Comparison of ENCODE assay signal across 29 cellular contexts in genomic region chr2:26672818-26673393, GRCh38. TPM values are rescaled to one million over a fixed set of nuclear protein-coding genes. Genes with fewer than 3 reads are reported as not detected.
"Had no signal": no experiment of that assay in that cellular context is flagged by ENCODE, and none has a peak within 500 bp of the region (broad histone marks: within the 10 kb centered on the region; RNA-seq: fewer than 3 reads in every experiment).

No MANE protein-coding gene starts in this region.

- ATAC-seq: activated T-helper 17 cell treated with anti-CD3 and anti-CD28 coated beads, Interleukin-2, amount 50 U/mL, for 72 hours; Panc1; Right ventricle myocardium inferior; T-cell had no signal

- H3K27me3 ChIP-seq: breast epithelium, MG63 had no signal

- H3K9me3 ChIP-seq: breast epithelium, MG63 had no signal

- FAIRE-seq: TTC549 had no signal

- H3K4me1 ChIP-seq: breast epithelium had no signal

- H3K27ac ChIP-seq: breast epithelium had no signal

- H3K4me3 ChIP-seq: breast epithelium, MG63, SK-N-MC had no signal

- H3K36me3 ChIP-seq: breast epithelium, MG63 had no signal

- DNase-seq: activated CD4-positive, alpha-beta memory T cell treated with anti-CD3 and anti-CD28 coated beads for 36 hours; activated CD4-positive, alpha-beta T cell treated with anti-CD3 and anti-CD28 coated beads, Interleukin-2, amount 10 ng/mL, durations not matched to agents 7 days and 5 days; activated CD4-positive, CD25-positive, alpha-beta regulatory T cell; activated naive CD4-positive, alpha-beta T cell treated with anti-CD3 and anti-CD28 coated beads, Interleukin-2, amount 50 U/mL, for 16 hours; activated T-cell treated with anti-CD3 and anti-CD28 coated beads for 4 hours; activated T-cell treated with anti-CD3 and anti-CD28 coated beads, Interleukin-2, amount 50 U/mL, for 48 hours; MG63; NCI-H1105 treated with DMSO at 0.1 percent for 48 hours; NCI-H1436 treated with DMSO at 0.1 percent for 48 hours; NCI-H187 treated with DMSO at 0.1 percent for 48 hours; NCI-H2081 treated with DMSO at 0.1 percent for 48 hours; NCI-H345; NCI-H510A; NCI-H526 treated with DMSO at 0.1 percent for 48 hours; NCI-H82; OCI-M1; RPMI8226; T-cell; T-helper 2 cell; T1000 had no signal

RNA-seq across cellular contexts. Expression of gene KCNK3, which starts 19.6 kb away (rescaled TPM):
- total RNA-seq: activated CD4-positive, alpha-beta memory T cell treated with anti-CD3 and anti-CD28 coated beads for 36 hours; activated CD4-positive, alpha-beta T cell treated with anti-CD3 and anti-CD28 coated beads, Interleukin-2, amount 10 ng/mL, durations not matched to agents 7 days and 5 days; activated CD8-positive, alpha-beta memory T cell treated with anti-CD3 and anti-CD28 coated beads for 36 hours; activated naive CD8-positive, alpha-beta T cell treated with anti-CD3 and anti-CD28 coated beads, Interleukin-2, amount 10 ng/mL, durations not matched to agents 7 days and 5 days; activated T-helper 17 cell treated with anti-CD3 and anti-CD28 coated beads, Interleukin-2, amount 50 U/mL, for 72 hours had no signal

RNA-seq across cellular contexts. Expression of gene CIB4, which starts 31.7 kb away (rescaled TPM):
- total RNA-seq: activated CD4-positive, alpha-beta memory T cell treated with anti-CD3 and anti-CD28 coated beads for 36 hours; activated CD4-positive, alpha-beta T cell treated with anti-CD3 and anti-CD28 coated beads, Interleukin-2, amount 10 ng/mL, durations not matched to agents 7 days and 5 days; activated CD8-positive, alpha-beta memory T cell treated with anti-CD3 and anti-CD28 coated beads for 36 hours; activated naive CD8-positive, alpha-beta T cell treated with anti-CD3 and anti-CD28 coated beads, Interleukin-2, amount 10 ng/mL, durations not matched to agents 7 days and 5 days; activated T-helper 17 cell treated with anti-CD3 and anti-CD28 coated beads, Interleukin-2, amount 50 U/mL, for 72 hours; breast epithelium; Right ventricle myocardium inferior; T-cell had no signal
- polyA plus RNA-seq: aorta had no signal
